In the genomic region with DNA sequence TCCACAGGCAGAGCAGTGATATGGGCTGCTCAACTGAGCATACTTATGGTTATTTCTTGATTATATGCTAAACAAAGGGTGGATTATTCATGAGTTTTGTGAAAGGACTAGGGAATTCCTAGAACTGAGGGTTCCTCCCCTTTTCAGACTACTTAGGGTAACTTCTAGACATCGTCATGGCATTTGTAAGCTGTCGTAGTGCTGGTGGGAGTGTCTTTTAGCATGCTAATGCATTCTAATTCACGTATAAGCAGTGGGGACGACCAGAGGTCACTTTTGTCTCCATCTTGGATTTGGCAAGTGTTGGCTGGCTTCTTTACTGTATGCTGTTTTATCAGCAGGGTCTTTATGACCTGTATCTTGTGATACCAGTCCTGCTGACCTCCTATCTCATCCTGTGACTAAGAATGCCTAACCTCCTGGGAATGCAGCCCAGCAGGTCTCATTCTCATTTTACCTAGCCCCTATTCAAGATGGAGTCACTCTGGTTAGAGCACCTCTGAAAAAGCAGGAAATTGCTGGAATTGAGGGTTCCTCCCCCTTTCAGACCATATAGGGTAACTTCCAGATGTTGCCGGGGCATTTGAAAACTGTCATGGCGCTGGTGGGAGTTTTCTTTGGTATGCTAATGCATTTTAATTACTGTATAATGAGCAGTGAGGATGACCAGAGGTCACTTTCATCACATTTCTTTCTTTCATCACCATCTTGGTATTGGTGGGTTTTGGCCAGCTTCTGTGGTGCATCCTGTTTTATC, we compare ENCODE assay signal across 28 cellular contexts.
DNase-seq lines count a peak whose midpoint lies in the region; ATAC-seq, FAIRE-seq and TF ChIP-seq lines count a peak whose summit lies in the region.
"Had no signal": no experiment of that assay in that cellular context is flagged by ENCODE, and none has a peak within 500 bp of the region (broad histone marks: within the 10 kb centered on the region; RNA-seq: fewer than 3 reads in every experiment).

No MANE protein-coding gene starts in this region.

- TF ChIP-seq EP300 in K562 (IDR thresholded peaks at IDR 0.05; ENCODE audit: low read length) (no peak), transverse colon (IDR thresholded peaks at IDR 0.05; ENCODE audit: low read depth) (no peak), tibial nerve (IDR thresholded peaks at IDR 0.05) (no peak)

- no TSS peak for BruUV-seq in K562 (replicated peaks; lab: Mats Ljungman, UMichigan)

- H3K36me3 Mint-ChIP-seq in GM23338 (ENCODE audit: low read depth) (peaks cover 22% of the 10 kb centered on the region; the same call in 2 of the 3 replicates), neural progenitor cell (no peaks in the 10 kb centered on the region)
- H3K36me3 Mint-ChIP-seq: CD14-positive monocyte; CD8-positive, alpha-beta memory T cell had no signal

- H3K36me3 ChIP-seq in GM23338 (ENCODE audit: insufficient read depth): 0 out of 2 replicates have a peak, but pooled peaks cover 4% of the 10 kb centered on the region
- H3K36me3 ChIP-seq in K562 (ENCODE audit: control insufficient read depth, insufficient read depth, low read length): no peaks in the 10 kb centered on the region
- no peaks in the 10 kb centered on the region for H3K36me3 ChIP-seq in neural progenitor cell
- H3K36me3 ChIP-seq in transverse colon: no peaks in the 10 kb centered on the region
- H3K36me3 ChIP-seq in tibial nerve: no peaks in the 10 kb centered on the region
- H3K36me3 ChIP-seq: BE2C had no signal

- H3K27ac Mint-ChIP-seq in GM23338 (peak overlapping the region; percentile 97), neural progenitor cell (peak overlapping the region; percentile 86)
- H3K27ac Mint-ChIP-seq: CD14-positive monocyte; CD8-positive, alpha-beta memory T cell had no signal

- peak overlapping the region; percentile 94 for H3K27ac ChIP-seq in GM23338 (ENCODE audit: low read depth)
- no peak overlapping the region for H3K27ac ChIP-seq in K562 (ENCODE audit: extremely low read depth, low read depth, low read length)
- no peak overlapping the region for H3K27ac ChIP-seq in neural progenitor cell
- H3K27ac ChIP-seq in transverse colon: no peak overlapping the region
- no peak overlapping the region for H3K27ac ChIP-seq in tibial nerve
- H3K27ac ChIP-seq: SK-N-MC had no signal

- POLR2A ChIA-PET in K562 (lab: Yijun Ruan, JAX): interaction anchor here (0.6 kb wide), 1 partner anchor 9 kb away, joined by 4 read pairs; no protein-coding TSS in a partner anchor

- FAIRE-seq in K562 (lab: Jason Lieb, UNC): no peak
- FAIRE-seq: GM19239, H54, RCC 7860 had no signal

- H3K9me3 Mint-ChIP-seq in GM23338 (peaks cover 19% of the 10 kb centered on the region), neural progenitor cell (peaks cover 3% of the 10 kb centered on the region)
- H3K9me3 Mint-ChIP-seq: CD8-positive, alpha-beta memory T cell had no signal

- ATAC-seq in GM23338 (no peak; the same call in 2 of the 3 replicates), K562 (peak; percentile 77)

- H3K4me2 ChIP-seq in GM23338 (peak overlapping the region; percentile 67; the same call in 1 of the 2 replicates), K562 (ENCODE audit: insufficient read depth, low read length) (peak overlapping the region; percentile 38; the same call in 1 of the 2 replicates), neural progenitor cell (peak overlapping the region; percentile 73)

- intact Hi-C loops in K562 (cut with micrococcal nuclease) (no loop called here), transverse colon (cut with DNase I; ENCODE audit: low total_unique reads) (no loop called here)

- peaks cover 56% of the 10 kb centered on the region for H3K4me1 Mint-ChIP-seq in GM23338
- peaks cover 46% of the 10 kb centered on the region for H3K4me1 Mint-ChIP-seq in neural progenitor cell
- H3K4me1 Mint-ChIP-seq: CD14-positive monocyte; CD8-positive, alpha-beta memory T cell had no signal

- H3K4me1 ChIP-seq in GM23338 (ENCODE audit: insufficient read depth) (peaks cover 44% of the 10 kb centered on the region), K562 (replicated peaks in 1 of 2; ENCODE audit: control insufficient read depth in 2 of 2, insufficient read depth in 2 of 2, low read length in 2 of 2) (peaks cover 0 to 22% of the 10 kb centered on the region in 2 experiments; a peak in 2 of 5 replicates), neural progenitor cell (peaks cover 36% of the 10 kb centered on the region), transverse colon (no peaks in the 10 kb centered on the region), tibial nerve (no peaks in the 10 kb centered on the region)
- H3K4me1 ChIP-seq: BE2C had no signal

- H3K27me3 ChIP-seq in GM23338 (ENCODE audit: insufficient read depth): no peaks in the 10 kb centered on the region
- no peaks in the 10 kb centered on the region for H3K27me3 ChIP-seq in K562 (ENCODE audit: control insufficient read depth in 2 of 2, insufficient read depth in 2 of 2, low read length in 2 of 2)
- no peaks in the 10 kb centered on the region for H3K27me3 ChIP-seq in neural progenitor cell
- H3K27me3 ChIP-seq in transverse colon: no peaks in the 10 kb centered on the region
- H3K27me3 ChIP-seq in tibial nerve: no peaks in the 10 kb centered on the region
- H3K27me3 ChIP-seq: BE2C had no signal

- DNase-seq in GM23338 (ENCODE audit: low spot score): peak; percentile 76
- DNase-seq in K562 (ENCODE audit: extremely low read depth in 1 of 4, low spot score in 3 of 4): peak in 1 of 4 experiments; percentile 32
- DNase-seq in iPS DF 19.7 (ENCODE audit: low read depth, low spot score): peak; percentile 89
- no peak for DNase-seq in neural progenitor cell (ENCODE audit: low spot score)
- DNase-seq in activated CD4-positive, alpha-beta T cell treated with anti-CD3 and anti-CD28 coated beads, Interleukin-2, amount 50 U/mL, for 1 hour: no peak
- no peak for DNase-seq in DMS79 (lab: John Stamatoyannopoulos, UW)
- no peak for DNase-seq in transverse colon
- no peak for DNase-seq in tibial nerve (ENCODE audit: low spot score in 2 of 2)
- DNase-seq: 8988T; ACHN; BE2C; CD8-positive, alpha-beta memory T cell; DMS 273 treated with DMSO at 0.1 percent for 48 hours; DND-41; Karpas-422; NCI-H1092 treated with DMSO at 0.1 percent for 48 hours; NCI-H1436; NCI-H187 treated with DMSO at 0.1 percent for 48 hours; NCI-H2171 treated with DMSO at 0.1 percent for 48 hours; NCI-H345; NCI-H524; NCI-H748 treated with DMSO at 0.1 percent for 48 hours; SIG-M5 had no signal

- H3K9ac ChIP-seq in K562 (ENCODE audit: insufficient read depth in 1 of 2, low read depth in 2 of 2, low read length in 2 of 2): no peak overlapping the region
- no peak overlapping the region for H3K9ac ChIP-seq in neural progenitor cell

- WGBS in K562 (ENCODE audit: insufficient coverage, low coverage, missing lambda C conversion rate): 8% methylated on average over 6 of the region's 6 CpGs
- whole genome bisulfite sequencing in transverse colon (ENCODE audit: low coverage in 1 of 2), 2 donors: 85 to 86% methylated on average over 6 of the region's 6 CpGs
- 59 to 67% methylated on average over 6 of the region's 6 CpGs for WGBS in tibial nerve, 2 donors

- in situ Hi-C loops in K562 (cut with MboI) (no loop called here), transverse colon (cut with MboI; ENCODE audit: low pct_ligation_motif_present in 1 of 4, low pct_unique_long_range_greater_than_20kb in 1 of 4, low sequenced_read_pairs in 3 of 4) (no loop called here)

- H2AFZ ChIP-seq in GM23338: no peak overlapping the region
- H2AFZ ChIP-seq in K562 (ENCODE audit: low read depth, low read length): no peak overlapping the region
- no peak overlapping the region for H2AFZ ChIP-seq in neural progenitor cell (replicated peaks)

- H3K9me1 ChIP-seq in K562 (ENCODE audit: control insufficient read depth, insufficient read depth, low read length): no peaks in the 10 kb centered on the region

- H3K9me3 ChIP-seq in K562 (replicated peaks; ENCODE audit: control insufficient read depth, insufficient read depth, low read depth, low read length) (no peaks in the 10 kb centered on the region), neural progenitor cell (ENCODE audit: low read depth) (no peaks in the 10 kb centered on the region), transverse colon (no peaks in the 10 kb centered on the region), tibial nerve (no peaks in the 10 kb centered on the region)
- H3K9me3 ChIP-seq: BE2C had no signal

- H3K4me3 ChIP-seq in GM23338: no peak overlapping the region
- no peak overlapping the region for H3K4me3 ChIP-seq in K562
- H3K4me3 ChIP-seq in neural progenitor cell: no peak overlapping the region
- H3K4me3 ChIP-seq in transverse colon: no peak overlapping the region
- H3K4me3 ChIP-seq in tibial nerve: no peak overlapping the region
- H3K4me3 ChIP-seq: SK-N-MC had no signal

- peaks cover 5% of the 10 kb centered on the region for H3K9me2 ChIP-seq in GM23338 (ENCODE audit: insufficient read depth)

- H3F3A ChIP-seq in GM23338 (replicated peaks; ENCODE audit: low read depth): no peaks in the 10 kb centered on the region; the same call in 1 of the 2 replicates
- H3F3A ChIP-seq in neural progenitor cell (ENCODE audit: low read depth): peaks cover 22% of the 10 kb centered on the region

- H3K27me3 Mint-ChIP-seq in GM23338 (ENCODE audit: insufficient read depth, low read depth, poor library complexity) (peaks cover 9% of the 10 kb centered on the region), neural progenitor cell (ENCODE audit: insufficient read depth, low read depth) (peaks cover 4% of the 10 kb centered on the region)

- H4K20me1 ChIP-seq in GM23338 (replicated peaks; ENCODE audit: insufficient read depth) (no peaks in the 10 kb centered on the region), K562 (replicated peaks; ENCODE audit: control insufficient read depth, insufficient read depth, low read length) (peaks cover 14% of the 10 kb centered on the region; the same call in 1 of the 2 replicates), neural progenitor cell (ENCODE audit: low read depth) (no peaks in the 10 kb centered on the region)

- H3K79me2 ChIP-seq in GM23338 (replicated peaks; ENCODE audit: insufficient read depth): no peaks in the 10 kb centered on the region
- H3K79me2 ChIP-seq in K562 (ENCODE audit: control insufficient read depth, insufficient read depth, low read length): no peaks in the 10 kb centered on the region; the same call in 2 of the 3 replicates
- no peaks in the 10 kb centered on the region for H3K79me2 ChIP-seq in neural progenitor cell (ENCODE audit: low read depth)

- no peak for TF ChIP-seq POLR2A in K562 (conservative IDR thresholded peaks at IDR 0.05)
- no peak for TF ChIP-seq POLR2A in transverse colon (IDR thresholded peaks at IDR 0.05)
- no peak for TF ChIP-seq POLR2A in tibial nerve (IDR thresholded peaks at IDR 0.05)

- CTCF ChIA-PET in K562 (lab: Yijun Ruan, JAX; ENCODE audit: low intra/inter-chr PET ratio): no interaction called here

- TF ChIP-seq RAD21 in K562 (CRISPR knock-in tag; conservative IDR thresholded peaks at IDR 0.05 in 1 of 2, IDR thresholded peaks at IDR 0.05 in 1 of 2): no peak

- TF ChIP-seq CTCF in GM23338 (conservative IDR thresholded peaks at IDR 0.05; ENCODE audit: low read depth in 2 of 2) (no peak), K562 (IDR thresholded peaks at IDR 0.05 in 2 of 3, conservative IDR thresholded peaks at IDR 0.05 in 1 of 3; ENCODE audit: insufficient read depth in 2 of 3, low read depth in 1 of 3, low read length in 3 of 3) (no peak), neural progenitor cell (IDR thresholded peaks at IDR 0.05) (no peak), transverse colon (IDR thresholded peaks at IDR 0.05) (no peak), tibial nerve (IDR thresholded peaks at IDR 0.05) (no peak)

- H3K4me3 Mint-ChIP-seq in GM23338 (peak overlapping the region; percentile 45; the same call in 2 of the 3 replicates), neural progenitor cell (peak overlapping the region; percentile 12)
- H3K4me3 Mint-ChIP-seq: CD14-positive monocyte; CD8-positive, alpha-beta memory T cell had no signal

Comparison
In these comparisons a context has a peak if more than half of its experiments do, and no peak if none do; other contexts are left out.
1. DNase-seq: peak in GM23338 (single experiment) and iPS DF 19.7 (single experiment); none in neural progenitor cell (single experiment), activated CD4-positive, alpha-beta T cell treated with anti-CD3 and anti-CD28 coated beads, Interleukin-2, amount 50 U/mL, for 1 hour (single experiment), DMS79 (single experiment), transverse colon (single experiment) and tibial nerve (0 of 2).
2. Peak in every context shown above with its lines, with median percentiles within 50 percentile points of each other: H3K4me2 ChIP-seq.